Comparison of ENCODE assay signal across 8 cellular contexts in the genomic region with DNA sequence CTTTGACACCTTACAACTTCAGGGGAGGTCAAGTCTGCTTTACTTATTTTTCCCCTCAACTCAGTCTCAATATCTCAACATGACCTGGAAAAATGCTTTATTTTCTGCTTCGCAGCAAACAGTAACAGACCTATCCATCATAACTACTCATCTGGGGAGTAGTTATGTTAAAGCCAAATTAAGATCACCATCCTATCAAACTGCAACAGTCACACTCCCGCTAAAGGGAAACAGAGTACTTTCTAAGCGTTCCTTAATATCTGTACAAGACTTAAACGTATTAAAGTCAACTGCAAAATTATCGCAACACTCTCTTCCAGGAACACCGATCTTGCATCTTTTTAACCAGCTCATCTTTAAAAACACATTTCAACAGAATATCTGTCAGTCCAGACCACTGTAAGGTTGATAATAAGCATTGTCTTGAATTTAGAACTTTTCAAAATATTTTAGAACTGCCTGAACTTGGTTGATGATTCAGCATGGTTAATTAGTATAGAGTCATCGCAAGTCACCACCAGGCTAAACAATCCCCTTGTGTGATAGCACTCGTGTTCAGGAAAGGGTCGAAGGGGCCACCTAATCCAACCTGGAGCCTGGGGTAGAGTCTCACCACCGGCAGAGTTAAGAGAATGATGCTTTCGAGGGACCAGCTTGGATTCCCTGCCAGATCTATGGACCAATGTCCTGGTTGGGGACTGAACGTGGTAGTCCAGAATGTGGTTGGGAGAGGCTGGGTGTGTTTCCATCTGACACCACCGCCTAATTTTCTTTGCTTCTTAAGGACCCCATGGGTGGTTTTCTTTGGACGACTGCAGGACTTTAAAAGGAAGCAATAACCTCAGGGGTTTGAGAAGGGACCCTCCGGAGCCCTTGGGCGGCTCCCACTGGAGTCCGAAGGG. TPM values are rescaled to one million over a fixed set of nuclear protein-coding genes. Genes with fewer than 3 reads are reported as not detected.
A peak's percentile ranks its signal among the peaks of the same experiment; 100 is the strongest.
DNase-seq lines count a peak whose midpoint lies in the region; ATAC-seq and TF ChIP-seq lines count a peak whose summit lies in the region.

No MANE protein-coding gene starts in this region.

- no TSS peak for BruUV-seq in A673 (replicated peaks; lab: Mats Ljungman, UMichigan)

- H3K9ac ChIP-seq in colonic mucosa (ENCODE audit: low read depth in 2 of 2, low read length in 2 of 2) (peak overlapping the region; percentile 85 to 93), mucosa of rectum (ENCODE audit: low read depth in 1 of 2, low read length in 2 of 2) (peak overlapping the region; percentile 85 to 86)

- peak overlapping the region; percentile 67 for H3K27ac ChIP-seq in A673 (ENCODE audit: low read depth, low read length, poor library complexity, severe bottlenecking)
- H3K27ac ChIP-seq in colonic mucosa: peak overlapping the region; percentile 92
- peak overlapping the region; percentile 82 to 86 for H3K27ac ChIP-seq in mucosa of rectum (ENCODE audit: low read depth in 2 of 2, low read length in 2 of 2)

- H3K27me3 Mint-ChIP-seq in T-helper 1 cell treated with Interleukin-12 subunit alpha and Interleukin-12 subunit beta and Interleukin-4 antibody, amounts not matched to agents 30 μg/mL and 1 μg/mL, for 36 hours (ENCODE audit: low read depth): no peaks in the 10 kb centered on the region
- H3K27me3 Mint-ChIP-seq in type B pancreatic cell: peaks cover 4% of the 10 kb centered on the region

- H3K27ac Mint-ChIP-seq in T-helper 1 cell treated with Interleukin-12 subunit alpha and Interleukin-12 subunit beta and Interleukin-4 antibody, amounts not matched to agents 30 μg/mL and 1 μg/mL, for 36 hours: peak overlapping the region; percentile 90
- peak overlapping the region; percentile 76 for H3K27ac Mint-ChIP-seq in type B pancreatic cell

- intact Hi-C loops in A673 (cut with micrococcal nuclease; ENCODE audit: unreplicated experiment): no loop called here
- intact Hi-C loops in colonic mucosa (cut with DNase I): no loop called here

- H3K4me1 ChIP-seq in A673 (ENCODE audit: insufficient read depth, low read length, poor library complexity, severe bottlenecking) (peaks cover 27% of the 10 kb centered on the region), colonic mucosa (peaks cover 5% of the 10 kb centered on the region), mucosa of rectum (ENCODE audit: control insufficient read depth in 2 of 2, insufficient read depth in 2 of 2, low read length in 2 of 2) (peaks cover 10 to 29% of the 10 kb centered on the region in 2 donors)

- H3K27me3 ChIP-seq in A673 (replicated peaks; ENCODE audit: insufficient read depth, low read depth, low read length, poor library complexity): no peaks in the 10 kb centered on the region
- H3K27me3 ChIP-seq in colonic mucosa: no peaks in the 10 kb centered on the region
- no peaks in the 10 kb centered on the region for H3K27me3 ChIP-seq in mucosa of rectum (ENCODE audit: control insufficient read depth in 2 of 2, insufficient read depth in 2 of 2, low read length in 2 of 2)

- CTCF ChIA-PET in A673 (lab: Charles Lee): interaction anchor here (0.5 kb wide), 1 partner anchor 96 kb away, joined by 3 read pairs; no protein-coding TSS in a partner anchor

- H3K9me3 Mint-ChIP-seq in T-helper 1 cell treated with Interleukin-12 subunit alpha and Interleukin-12 subunit beta and Interleukin-4 antibody, amounts not matched to agents 30 μg/mL and 1 μg/mL, for 36 hours: no peaks in the 10 kb centered on the region
- no peaks in the 10 kb centered on the region for H3K9me3 Mint-ChIP-seq in type B pancreatic cell

- H3K4me3 Mint-ChIP-seq in T-helper 1 cell treated with Interleukin-12 subunit alpha and Interleukin-12 subunit beta and Interleukin-4 antibody, amounts not matched to agents 30 μg/mL and 1 μg/mL, for 36 hours: peak overlapping the region; percentile 93
- peak overlapping the region; percentile 92 for H3K4me3 Mint-ChIP-seq in type B pancreatic cell

- POLR2A ChIA-PET in A673 (lab: Charles Lee; ENCODE audit: low non-redundant PET): interaction anchor here (0.6 kb wide), 1 partner anchor 35 kb away, joined by 4 read pairs; no protein-coding TSS in a partner anchor

- TF ChIP-seq CTCF in A673 (conservative IDR thresholded peaks at IDR 0.05; ENCODE audit: low read depth, low read length) (no peak), colonic mucosa (IDR thresholded peaks at IDR 0.05) (no peak), type B pancreatic cell (conservative IDR thresholded peaks at IDR 0.05) (no peak)

- peaks cover 15% of the 10 kb centered on the region for H3K36me3 Mint-ChIP-seq in T-helper 1 cell treated with Interleukin-12 subunit alpha and Interleukin-12 subunit beta and Interleukin-4 antibody, amounts not matched to agents 30 μg/mL and 1 μg/mL, for 36 hours (ENCODE audit: low read depth)
- H3K36me3 Mint-ChIP-seq in type B pancreatic cell: peaks cover 8% of the 10 kb centered on the region

- H3K4me1 Mint-ChIP-seq in T-helper 1 cell treated with Interleukin-12 subunit alpha and Interleukin-12 subunit beta and Interleukin-4 antibody, amounts not matched to agents 30 μg/mL and 1 μg/mL, for 36 hours (ENCODE audit: low read depth): peaks cover 34% of the 10 kb centered on the region
- peaks cover 22% of the 10 kb centered on the region for H3K4me1 Mint-ChIP-seq in type B pancreatic cell (ENCODE audit: unreplicated experiment)

- peak; percentile 0 for ATAC-seq in GM18502 (IDR thresholded peaks at IDR 0.05; ENCODE audit: poor library complexity, unreplicated experiment)
- ATAC-seq in HG03378 (IDR thresholded peaks at IDR 0.05; ENCODE audit: unreplicated experiment): no peak

- H3K9me3 ChIP-seq in A673 (ENCODE audit: low read depth, low read length, poor library complexity, severe bottlenecking): no peaks in the 10 kb centered on the region
- no peaks in the 10 kb centered on the region for H3K9me3 ChIP-seq in colonic mucosa
- H3K9me3 ChIP-seq in mucosa of rectum (ENCODE audit: control insufficient read depth in 2 of 2, low read length in 2 of 2): no peaks in the 10 kb centered on the region

- H3K36me3 ChIP-seq in A673 (ENCODE audit: insufficient read depth, low read length, poor library complexity, severe bottlenecking): no peaks in the 10 kb centered on the region
- H3K36me3 ChIP-seq in colonic mucosa: no peaks in the 10 kb centered on the region
- no peaks in the 10 kb centered on the region for H3K36me3 ChIP-seq in mucosa of rectum (ENCODE audit: control insufficient read depth in 2 of 2, insufficient read depth in 2 of 2, low read length in 2 of 2)

- DNase-seq in A673 (ENCODE audit: low spot score) (peak; percentile 33), colonic mucosa (peak; percentile 36), type B pancreatic cell (ENCODE audit: extremely low spot score, unreplicated experiment) (no peak), GM19238 (ENCODE audit: insufficient read length, low spot score) (no peak)

- H3K4me3 ChIP-seq in A673 (ENCODE audit: low read depth, low read length, poor library complexity, severe bottlenecking) (peak overlapping the region; percentile 80), colonic mucosa (peak overlapping the region; percentile 93), mucosa of rectum (ENCODE audit: low read length in 2 of 2) (peak overlapping the region; percentile 81 to 93)

RNA-seq across cellular contexts. Expression of gene SPTLC2, which starts 1.0 kb away (rescaled TPM):
- total RNA-seq in A673 (2021) (17.3 and 19.0 TPM in 2 replicates), colonic mucosa (10 to 100 TPM; 68.3 to 70.1 TPM), type B pancreatic cell (ENCODE audit: low replicate concordance) (40.9 and 134 TPM in 2 replicates)

Comparison
In these comparisons a context has a peak if more than half of its experiments do, and no peak if none do; other contexts are left out.
1. DNase-seq: peak in A673 (single experiment) and colonic mucosa (single experiment); none in type B pancreatic cell (single experiment) and GM19238 (single experiment).
2. Peak in every context shown above with its lines, with median percentiles within 50 percentile points of each other: H3K27ac ChIP-seq and H3K4me3 ChIP-seq.